In genomic region chr11:68927280-68928107, GRCh38 we compare ENCODE assay signal across 11 cellular contexts. TPM values are rescaled to one million over a fixed set of nuclear protein-coding genes. Genes with fewer than 3 reads are reported as not detected.
DNase-seq lines count a peak whose midpoint lies in the region; ATAC-seq and TF ChIP-seq lines count a peak whose summit lies in the region.
"Had no signal": no experiment of that assay in that cellular context is flagged by ENCODE, and none has a peak within 500 bp of the region (broad histone marks: within the 10 kb centered on the region; RNA-seq: fewer than 3 reads in every experiment).

No MANE protein-coding gene starts in this region.

- H3K4me1 ChIP-seq in neutrophil (ENCODE audit: control insufficient read depth in 1 of 2, insufficient read depth in 1 of 2, low read depth in 1 of 2, low read length in 1 of 2) = peaks cover 41 to 45% of the 10 kb centered on the region in 2 experiments
- H3K4me1 ChIP-seq: vagina had no signal

- peaks cover 53% of the 10 kb centered on the region for H3K36me3 ChIP-seq in neutrophil

- no peaks in the 10 kb centered on the region for H3K27me3 ChIP-seq in neutrophil
- H3K27me3 ChIP-seq: vagina had no signal

- no peak for TF ChIP-seq CTCF in chondrocyte (IDR thresholded peaks at IDR 0.05)
- no peak for TF ChIP-seq CTCF in neutrophil (IDR thresholded peaks at IDR 0.05)

- peaks cover 5% of the 10 kb centered on the region for H3K4me1 Mint-ChIP-seq in chondrocyte (ENCODE audit: low read depth)

- no peaks in the 10 kb centered on the region for H3K27me3 Mint-ChIP-seq in chondrocyte (ENCODE audit: low read depth)

- no peak overlapping the region for H3K4me3 ChIP-seq in neutrophil (ENCODE audit: low read depth in 1 of 2, low read length in 1 of 2)
- H3K4me3 ChIP-seq: vagina had no signal

- DNase-seq in MV-4-11 (lab: John Stamatoyannopoulos, UW) (peak; percentile 90), chondrocyte (ENCODE audit: low spot score) (peak; percentile 29), cerebellar nuclear complex (lab: John Stamatoyannopoulos, UW) (no peak), T-helper 2 cell (no peak)
- no peak for DNase-seq in activated CD4-positive, alpha-beta T cell treated with anti-CD3 and anti-CD28 coated beads, Interleukin-2, amount 50 U/mL, for 1 hour
- DNase-seq in activated naive CD4-positive, alpha-beta T cell treated with anti-CD3 and anti-CD28 coated beads, Interleukin-2, amount 50 U/mL, for 16 hours = no peak
- DNase-seq: activated CD8-positive, alpha-beta memory T cell treated with anti-CD3 and anti-CD28 coated beads, Interleukin-2, amount 50 U/mL, for 4 hours had no signal

- H3K9me3 ChIP-seq in neutrophil = no peaks in the 10 kb centered on the region

- peaks cover 17% of the 10 kb centered on the region for H3K9me3 Mint-ChIP-seq in chondrocyte (ENCODE audit: low read depth)

- no peak overlapping the region for H3K27ac Mint-ChIP-seq in chondrocyte (ENCODE audit: unreplicated experiment)

- TF ChIP-seq POLR2A in GM18505 (IDR thresholded peaks at IDR 0.05; ENCODE audit: borderline replicate concordance, extremely low read depth, insufficient read depth, insufficient read length) = no peak

- H3K4me3 Mint-ChIP-seq in chondrocyte (ENCODE audit: unreplicated experiment) = no peak overlapping the region

- peak; percentile 61 for ATAC-seq in GM18505 (IDR thresholded peaks at IDR 0.05; ENCODE audit: unreplicated experiment)

- H3K27ac ChIP-seq in neutrophil = peak overlapping the region; percentile 80
- H3K27ac ChIP-seq: vagina had no signal

- H3K36me3 Mint-ChIP-seq in chondrocyte (ENCODE audit: low read depth) = peaks cover 54% of the 10 kb centered on the region

RNA-seq across cellular contexts. Expression of gene IGHMBP2, which starts 23.8 kb away (rescaled TPM):
- 17.4 to 21.4 TPM (median 18.1 TPM) in 3 replicates for total RNA-seq in chondrocyte

RNA-seq across cellular contexts. Expression of gene MRPL21, which starts 23.9 kb away (rescaled TPM):
- 31.5 to 41.4 TPM (median 36.9 TPM) in 3 replicates for total RNA-seq in chondrocyte

RNA-seq across cellular contexts. Expression of gene MRGPRD, which starts 53.3 kb away (rescaled TPM):
- total RNA-seq in chondrocyte = not detected in 3 replicates
- total RNA-seq: M059J, vagina had no signal

Comparison
In these comparisons a context has a peak if more than half of its experiments do, and no peak if none do; other contexts are left out.
1. DNase-seq: peak in MV-4-11 (single experiment) and chondrocyte (single experiment); none in activated CD4-positive, alpha-beta T cell treated with anti-CD3 and anti-CD28 coated beads, Interleukin-2, amount 50 U/mL, for 1 hour (single experiment), activated naive CD4-positive, alpha-beta T cell treated with anti-CD3 and anti-CD28 coated beads, Interleukin-2, amount 50 U/mL, for 16 hours (single experiment), cerebellar nuclear complex (0 of 2) and T-helper 2 cell (0 of 5).